In the genomic region with DNA sequence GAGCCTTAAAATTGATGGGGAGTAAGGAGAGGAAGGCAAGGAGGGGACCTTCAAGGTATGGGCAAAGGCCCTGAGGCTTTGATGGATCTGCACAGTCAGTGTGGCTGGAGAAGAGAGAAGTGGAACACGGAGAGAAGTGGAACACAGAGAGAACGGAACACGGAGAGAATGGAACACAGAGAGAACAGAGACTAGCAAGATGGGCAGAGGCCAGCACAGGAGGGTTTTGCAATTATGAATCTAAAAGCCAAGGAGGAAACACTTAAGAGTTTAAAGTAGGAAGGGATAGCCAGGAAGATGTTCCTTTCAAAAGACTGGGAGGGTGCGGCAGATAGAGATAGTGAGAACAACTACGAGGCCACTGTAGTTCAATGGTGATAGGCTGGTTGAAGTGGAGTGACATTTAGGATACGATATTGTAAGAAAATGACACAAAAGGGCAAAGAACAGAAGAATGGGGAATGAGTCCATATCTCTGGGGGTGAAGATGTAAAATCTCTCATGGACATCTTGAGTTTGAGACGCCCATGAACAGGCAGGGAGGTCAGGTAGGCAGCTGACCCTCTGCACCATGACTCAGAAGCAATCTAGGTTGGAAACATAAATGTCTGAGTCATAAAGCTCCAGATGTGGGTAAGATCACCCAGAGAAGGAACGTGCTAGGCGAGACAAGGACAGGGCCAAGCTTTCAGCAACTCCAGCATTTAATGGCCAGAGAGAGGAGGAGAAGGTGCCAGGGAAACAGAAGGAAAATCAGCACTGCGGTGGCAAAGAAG, we compare ENCODE assay signal across 8 cellular contexts. TPM values are rescaled to one million over a fixed set of nuclear protein-coding genes. Genes with fewer than 3 reads are reported as not detected.
DNase-seq lines count a peak whose midpoint lies in the region; ATAC-seq, FAIRE-seq and TF ChIP-seq lines count a peak whose summit lies in the region.

No MANE protein-coding gene starts in this region.

- H3K4me1 ChIP-seq in psoas muscle = peaks cover 60% of the 10 kb centered on the region

- H3K27me3 ChIP-seq in psoas muscle (ENCODE audit: insufficient read depth in 3 of 3, low read length in 2 of 3) = no peaks in the 10 kb centered on the region

- intact Hi-C loops in psoas muscle (cut with DNase I) = no loop called here

- DNase-seq in Daoy (ENCODE audit: low read depth) (peak; percentile 83), RCC 7860 (ENCODE audit: low spot score) (peak; percentile 95), erythroblast (lab: John Stamatoyannopoulos, UW) (peak; percentile 93 to 96), psoas muscle (peak in 1 of 2 donors; percentile 18), COR-L47 (lab: John Stamatoyannopoulos, UW) (no peak), mesenteric fat pad (ENCODE audit: low spot score) (no peak)
- no peak for DNase-seq in effector CD8-positive, alpha-beta T cell (lab: John Stamatoyannopoulos, UW)

- H3K27ac ChIP-seq in psoas muscle = peak overlapping the region; percentile 66

- TF ChIP-seq POLR2A in erythroblast (IDR thresholded peaks at IDR 0.05; ENCODE audit: low read length) = peak; percentile 59

- 69 to 78% (median 77%) methylated on average over 10 of the region's 10 CpGs for WGBS in psoas muscle, 3 donors

- peak; percentile 91 for FAIRE-seq in RCC 7860 (lab: Jason Lieb, UNC)

- no peaks in the 10 kb centered on the region for H3K9me3 ChIP-seq in psoas muscle

- peak; percentile 70 to 77 (median 70) for ATAC-seq in psoas muscle
- ATAC-seq in HG03442 (IDR thresholded peaks at IDR 0.05; ENCODE audit: unreplicated experiment) = no peak

- TF ChIP-seq CTCF in psoas muscle (IDR thresholded peaks at IDR 0.05) = no peak

- H3K4me3 ChIP-seq in psoas muscle = no peak overlapping the region

- H3K36me3 ChIP-seq in psoas muscle (ENCODE audit: insufficient read depth in 1 of 2, low read depth in 1 of 2) = no peaks in the 10 kb centered on the region

RNA-seq across cellular contexts. Expression of gene ZMYND8, which starts 25.4 kb away (rescaled TPM):
- 15.4 and 20.7 TPM in 2 replicates for total RNA-seq in Daoy (2014; rRNA removed; shearing (Covaris generic))
- 10 to 100 TPM; 17.7 to 42.9 (median 22.4) TPM for total RNA-seq in psoas muscle
- polyA plus RNA-seq in psoas muscle = 1 to 10 TPM; 4.7 to 9.5 (median 8.2) TPM
- 23.1 TPM for total RNA-seq in mesenteric fat pad

Comparison
In these comparisons a context has a peak if more than half of its experiments do, and no peak if none do; other contexts are left out.
1. DNase-seq: peak in Daoy (single experiment), RCC 7860 (single experiment) and erythroblast (2 of 2); none in COR-L47 (single experiment), effector CD8-positive, alpha-beta T cell (single experiment) and mesenteric fat pad (single experiment).